Comparison of ENCODE assay signal across 8 cellular contexts in genomic region chr7:99979814-99980225, GRCh38. TPM values are rescaled to one million over a fixed set of nuclear protein-coding genes. Genes with fewer than 3 reads are reported as not detected.
DNase-seq lines count a peak whose midpoint lies in the region; ATAC-seq and TF ChIP-seq lines count a peak whose summit lies in the region.
"Not testable (repeated sequence)": the region's sequence is repeated elsewhere in the genome, so short reads cannot be mapped to it uniquely, and the experiment has no call there.

No MANE protein-coding gene starts in this region.

- not testable (repeated sequence) for H3K9me3 Mint-ChIP-seq in stimulated activated naive CD8-positive, alpha-beta T cell treated with anti-CD3 and anti-CD28 coated beads, Interleukin-15, amount 100 ng/mL, for 72 hours

- H3K9me2 ChIP-seq in hepatocyte (replicated peaks; ENCODE audit: insufficient read depth): not testable (repeated sequence)

- not testable (repeated sequence) for H3K27ac ChIP-seq in HL-60 (replicated peaks); body of pancreas; hepatocyte
- H3K27ac ChIP-seq in prostate gland: peak overlapping the region; percentile 55 to 61

- H3K79me2 ChIP-seq in hepatocyte: not testable (repeated sequence)

- not testable (repeated sequence) for H4K20me1 ChIP-seq in hepatocyte (ENCODE audit: insufficient read depth, poor library complexity, severe bottlenecking)

- intact Hi-C loops in body of pancreas (cut with DNase I); prostate gland (cut with DNase I): not testable (repeated sequence)

- H3K36me3 ChIP-seq in body of pancreas (replicated peaks in 1 of 2; ENCODE audit: insufficient read depth in 1 of 2, low read depth in 2 of 2); hepatocyte (replicated peaks; ENCODE audit: insufficient read depth, low read depth); prostate gland: not testable (repeated sequence)

- H3K27me3 Mint-ChIP-seq in stimulated activated naive CD8-positive, alpha-beta T cell treated with anti-CD3 and anti-CD28 coated beads, Interleukin-15, amount 100 ng/mL, for 72 hours: peaks cover 16% of the 10 kb centered on the region

- not testable (repeated sequence) for TF ChIP-seq POLR2A in body of pancreas (IDR thresholded peaks at IDR 0.05); prostate gland (IDR thresholded peaks at IDR 0.05)

- H3K27ac Mint-ChIP-seq in stimulated activated naive CD8-positive, alpha-beta T cell treated with anti-CD3 and anti-CD28 coated beads, Interleukin-15, amount 100 ng/mL, for 72 hours: not testable (repeated sequence)

- H3K4me3 Mint-ChIP-seq in stimulated activated naive CD8-positive, alpha-beta T cell treated with anti-CD3 and anti-CD28 coated beads, Interleukin-15, amount 100 ng/mL, for 72 hours: not testable (repeated sequence)

- not testable (repeated sequence) for H3K4me2 ChIP-seq in hepatocyte

- DNase-seq in DMS114 treated with DMSO at 0.1 percent for 48 hours (lab: John Stamatoyannopoulos, UW; ENCODE audit: unreplicated experiment) (peak; percentile 37), HL-60 (ENCODE audit: low read depth in 1 of 2, low spot score in 1 of 2) (peak in 1 of 2 experiments; percentile 26), NOMO-1 (lab: John Stamatoyannopoulos, UW; ENCODE audit: unreplicated experiment in 2 of 2) (peak; percentile 48 to 55), body of pancreas (peak; percentile 58 to 80 (median 68)), prostate gland (ENCODE audit: low spot score) (peak; percentile 69)
- DNase-seq in activated CD4-positive, alpha-beta T cell treated with anti-CD3 and anti-CD28 coated beads, Interleukin-2, amount 50 U/mL, for 4 hours: peak; percentile 59 to 66
- not testable (repeated sequence) for DNase-seq in hepatocyte (ENCODE audit: low spot score)
- DNase-seq in stimulated activated naive CD8-positive, alpha-beta T cell treated with anti-CD3 and anti-CD28 coated beads, Interleukin-15, amount 100 ng/mL, for 72 hours: peak; percentile 54 to 64

- not testable (repeated sequence) for H2AFZ ChIP-seq in hepatocyte

- WGBS in body of pancreas, 2 donors: 5 to 9% methylated on average over 6 to 10 of the region's 10 CpGs
- 33% methylated on average over 7 of the region's 10 CpGs for WGBS in hepatocyte (ENCODE audit: low lambda C conversion rate, missing lambda C conversion rate)
- 10% methylated on average over 10 of the region's 10 CpGs for WGBS in prostate gland

- peaks cover 12% of the 10 kb centered on the region for H3K4me1 Mint-ChIP-seq in stimulated activated naive CD8-positive, alpha-beta T cell treated with anti-CD3 and anti-CD28 coated beads, Interleukin-15, amount 100 ng/mL, for 72 hours

- peak; percentile 2 for TF ChIP-seq CTCF in HL-60 (IDR thresholded peaks at IDR 0.05; ENCODE audit: insufficient read depth, low read length)
- peak; percentile 60 to 76 (median 70) for TF ChIP-seq CTCF in body of pancreas (IDR thresholded peaks at IDR 0.05)
- peak; percentile 67 for TF ChIP-seq CTCF in hepatocyte (IDR thresholded peaks at IDR 0.05; ENCODE audit: poor library complexity)
- TF ChIP-seq CTCF in prostate gland (IDR thresholded peaks at IDR 0.05): peak; percentile 76 to 86 (median 82)

- not testable (repeated sequence) for H3K27me3 ChIP-seq in HL-60 (ENCODE audit: insufficient read depth, poor library complexity, severe bottlenecking); body of pancreas; hepatocyte; prostate gland (replicated peaks; ENCODE audit: insufficient read depth)

- H3K4me3 ChIP-seq in HL-60 (replicated peaks; ENCODE audit: insufficient read depth, low read length); body of pancreas; hepatocyte; prostate gland: not testable (repeated sequence)

- ATAC-seq in body of pancreas: not testable (repeated sequence)
- peak; percentile 77 for ATAC-seq in stimulated activated naive CD8-positive, alpha-beta T cell treated with anti-CD3 and anti-CD28 coated beads, Interleukin-15, amount 100 ng/mL, for 72 hours

- H3K4me1 ChIP-seq in body of pancreas; hepatocyte (ENCODE audit: insufficient read depth); prostate gland (replicated peaks): not testable (repeated sequence)

- not testable (repeated sequence) for H3K9me3 ChIP-seq in body of pancreas; hepatocyte (ENCODE audit: low read depth); prostate gland

RNA-seq across cellular contexts. Expression of gene AZGP1, which starts 4.0 kb away (rescaled TPM):
- total RNA-seq in body of pancreas: 100 to 1,000 TPM; 133 to 271 TPM
- total RNA-seq in hepatocyte: 46.1 and 52.6 TPM in 2 replicates
- polyA plus RNA-seq in hepatocyte: 44.3 and 73.6 TPM in 2 replicates
- 1,000 to 10,000 TPM; 1,167 to 4,716 TPM for total RNA-seq in prostate gland

RNA-seq across cellular contexts. Expression of gene ZKSCAN1, which starts 35.6 kb away (rescaled TPM):
- 10 to 100 TPM; 31.6 to 40.2 TPM for total RNA-seq in body of pancreas
- total RNA-seq in hepatocyte: 41.1 and 44.0 TPM in 2 replicates
- polyA plus RNA-seq in hepatocyte: 27.0 and 29.2 TPM in 2 replicates
- 10 to 100 TPM; 75.8 to 86.5 TPM for total RNA-seq in prostate gland

RNA-seq across cellular contexts. Expression of gene GJC3, which starts 50.4 kb away (rescaled TPM):
- not detected for total RNA-seq in body of pancreas
- not detected in 2 replicates for total RNA-seq in hepatocyte
- polyA plus RNA-seq in hepatocyte: not detected in 2 replicates
- total RNA-seq in prostate gland: 1 to 10 TPM; 1.2 to 3.2 TPM

Comparison
In these comparisons a context has a peak if more than half of its experiments do, and no peak if none do; other contexts are left out.
1. CTCF ChIP-seq: peak in every context shown above with its lines; median percentile 82 in prostate gland; 70 in body of pancreas; 67 in hepatocyte; 2 in HL-60.
2. RNA of gene AZGP1, which starts 4.0 kb away (total RNA-seq): 1,167 to 4,716 TPM in prostate gland; 133 to 271 TPM in body of pancreas and 46.1 to 52.6 TPM in hepatocyte; every median in the first group is over 4 times any median in the second.